19 cellular contexts compared by ENCODE assay signal in genomic region chr2:205816268-205816667, GRCh38.
DNase-seq lines count a peak whose midpoint lies in the region; ATAC-seq, FAIRE-seq and TF ChIP-seq lines count a peak whose summit lies in the region.
"Had no signal": no experiment of that assay in that cellular context is flagged by ENCODE, and none has a peak within 500 bp of the region (broad histone marks: within the 10 kb centered on the region; RNA-seq: fewer than 3 reads in every experiment).

No MANE protein-coding gene starts in this region.

- H3K4me3 ChIP-seq in mammary epithelial cell (replicated peaks in 1 of 3; ENCODE audit: insufficient read depth in 1 of 3, low read depth in 2 of 3, low read length in 3 of 3) = no peak overlapping the region
- H3K4me3 ChIP-seq in SK-N-SH (ENCODE audit: low read depth in 2 of 2, low read length in 1 of 2) = no peak overlapping the region
- H3K4me3 ChIP-seq in keratinocyte (ENCODE audit: control insufficient read depth in 2 of 3, extremely low read depth in 1 of 3, insufficient read depth in 2 of 3, low read depth in 1 of 3, low read length in 3 of 3) = no peak overlapping the region
- H3K4me3 ChIP-seq: A549, GM23248, HAP-1 had no signal

- H3K9me2 ChIP-seq in SK-N-SH = no peaks in the 10 kb centered on the region

- peaks cover 5% of the 10 kb centered on the region for H3K4me1 Mint-ChIP-seq in MCF 10A (ENCODE audit: insufficient read depth, unreplicated experiment)

- no peak overlapping the region for H3K4me2 ChIP-seq in mammary epithelial cell (ENCODE audit: insufficient read depth, low read depth, low read length)
- no peak overlapping the region for H3K4me2 ChIP-seq in SK-N-SH
- H3K4me2 ChIP-seq in keratinocyte (ENCODE audit: control insufficient read depth, extremely low read depth, insufficient read depth, low read depth, low read length) = no peak overlapping the region
- H3K4me2 ChIP-seq: A549 had no signal

- no peaks in the 10 kb centered on the region for H3K36me3 Mint-ChIP-seq in MCF 10A (ENCODE audit: insufficient read depth, unreplicated experiment)

- H3K79me2 ChIP-seq in mammary epithelial cell (ENCODE audit: insufficient read depth, low read length) = no peaks in the 10 kb centered on the region
- no peaks in the 10 kb centered on the region for H3K79me2 ChIP-seq in SK-N-SH (ENCODE audit: insufficient read depth)
- no peaks in the 10 kb centered on the region for H3K79me2 ChIP-seq in keratinocyte (ENCODE audit: control insufficient read depth, insufficient read depth, low read length)

- H4K20me1 ChIP-seq in mammary epithelial cell (ENCODE audit: insufficient read depth, low read length) = no peaks in the 10 kb centered on the region
- no peaks in the 10 kb centered on the region for H4K20me1 ChIP-seq in SK-N-SH (ENCODE audit: insufficient read depth)
- no peaks in the 10 kb centered on the region for H4K20me1 ChIP-seq in keratinocyte (ENCODE audit: control insufficient read depth, extremely low read depth, insufficient read depth, low read length)

- TF ChIP-seq EP300 in SK-N-SH (IDR thresholded peaks at IDR 0.05; ENCODE audit: borderline replicate concordance in 1 of 2, low read depth in 1 of 2, low read length in 1 of 2) = peak in 1 of 2 experiments; percentile 51; a peak in 1 of 4 replicates

- H3K4me1 ChIP-seq in mammary epithelial cell (ENCODE audit: insufficient read depth, low read length) = peaks cover 12% of the 10 kb centered on the region
- H3K4me1 ChIP-seq in SK-N-SH (ENCODE audit: control insufficient read depth in 1 of 2, insufficient read depth in 2 of 2, low read depth in 1 of 2, low read length in 1 of 2) = peaks cover 0 to 12% of the 10 kb centered on the region in 2 experiments; a peak in 2 of 4 replicates
- peaks cover 9% of the 10 kb centered on the region for H3K4me1 ChIP-seq in keratinocyte (ENCODE audit: control insufficient read depth, extremely low read depth, insufficient read depth, low read length)
- H3K4me1 ChIP-seq: A549, Caco-2, HAP-1 had no signal

- CTCF ChIA-PET in mammary epithelial cell (lab: Charles Lee; ENCODE audit: low non-redundant PET) = no interaction called here
- CTCF ChIA-PET in MCF 10A (lab: Yijun Ruan, JAX) = interaction anchor here (1.0 to 2.4 kb wide), 3 partner anchors 11 to 110 kb away, joined by 4 to 14 read pairs (median 6); no protein-coding TSS in a partner anchor
- CTCF ChIA-PET in SK-N-SH (lab: Yijun Ruan, JAX) = interaction anchor here (1.0 to 2.1 kb wide), 3 partner anchors 50 to 109 kb away, joined by 3 to 11 read pairs (median 4); no protein-coding TSS in a partner anchor
- CTCF ChIA-PET in GM10248 (lab: Yijun Ruan, JAX) = interaction anchor here (0.8 to 2.0 kb wide), 6 partner anchors 9 to 41 kb away, joined by 3 to 5 read pairs (median 4); no protein-coding TSS in a partner anchor

- dilution Hi-C loops in mammary epithelial cell (cut with HindIII; ENCODE audit: low sequenced_read_pairs) (no loop called here), keratinocyte (cut with MboI; ENCODE audit: extremely low pct_ligation_motif_present, low sequenced_read_pairs) (no loop called here)

- FAIRE-seq in keratinocyte (lab: Jason Lieb, UNC) = no peak
- FAIRE-seq: A549, D721Med had no signal

- H3K9me3 ChIP-seq in mammary epithelial cell (replicated peaks; ENCODE audit: insufficient read depth, low read length) = no peaks in the 10 kb centered on the region
- no peaks in the 10 kb centered on the region for H3K9me3 ChIP-seq in SK-N-SH
- H3K9me3 ChIP-seq in keratinocyte (ENCODE audit: control insufficient read depth, low read depth, low read length) = no peaks in the 10 kb centered on the region
- H3K9me3 ChIP-seq: A549, Caco-2 had no signal

- POLR2A ChIA-PET in MCF 10A (lab: Yijun Ruan, JAX) = no interaction called here
- POLR2A ChIA-PET in SK-N-SH (lab: Yijun Ruan, JAX) = interaction anchor here (0.6 to 1.2 kb wide), 2 partner anchors 41 to 86 kb away, joined by 3 to 4 read pairs; no protein-coding TSS in a partner anchor
- POLR2A ChIA-PET in GM10248 (lab: Yijun Ruan, JAX) = no interaction called here

- in situ Hi-C loops in mammary epithelial cell (cut with MboI; ENCODE audit: low sequenced_read_pairs in 2 of 2) = no loop called here

- no peaks in the 10 kb centered on the region for H3K9me3 Mint-ChIP-seq in MCF 10A (ENCODE audit: unreplicated experiment)
- H3K9me3 Mint-ChIP-seq: CD4-positive, alpha-beta T cell had no signal

- H3K9ac ChIP-seq in mammary epithelial cell (ENCODE audit: insufficient read depth, low read length) = no peak overlapping the region
- H3K9ac ChIP-seq in SK-N-SH = no peak overlapping the region
- no peak overlapping the region for H3K9ac ChIP-seq in keratinocyte (ENCODE audit: control insufficient read depth, extremely low read depth, insufficient read depth, low read length)
- H3K9ac ChIP-seq: GM23248 had no signal

- no peaks in the 10 kb centered on the region for H3K27me3 Mint-ChIP-seq in MCF 10A (ENCODE audit: insufficient read depth, unreplicated experiment)

- H3K27me3 ChIP-seq in mammary epithelial cell (ENCODE audit: insufficient read depth, low read length) (no peaks in the 10 kb centered on the region), SK-N-SH (ENCODE audit: insufficient read depth) (no peaks in the 10 kb centered on the region), keratinocyte (ENCODE audit: control insufficient read depth, extremely low read depth, insufficient read depth, low read length) (no peaks in the 10 kb centered on the region)

- no peak overlapping the region for H3K4me3 Mint-ChIP-seq in MCF 10A (ENCODE audit: unreplicated experiment)
- H3K4me3 Mint-ChIP-seq: CD4-positive, alpha-beta T cell had no signal

- no peak for DNase-seq in mammary epithelial cell
- no peak for DNase-seq in MCF 10A (ENCODE audit: unreplicated experiment)
- DNase-seq in SK-N-SH = peak; percentile 44
- DNase-seq in keratinocyte (ENCODE audit: low read depth, low spot score) = no peak
- no peak for DNase-seq in GM10248 (ENCODE audit: extremely low spot score)
- no peak for DNase-seq in DMS79 treated with DMSO at 0.1 percent for 48 hours (lab: John Stamatoyannopoulos, UW)
- DNase-seq: AML-193; Caco-2; CD4-positive, alpha-beta T cell; GDM1; GM23248 had no signal

- H3K9me1 ChIP-seq in keratinocyte (ENCODE audit: control insufficient read depth, extremely low read depth, insufficient read depth, low read length) = no peaks in the 10 kb centered on the region

- BruUV-seq in mammary epithelial cell (replicated peaks; lab: Mats Ljungman, UMichigan) = no TSS peak
- no TSS peak for BruUV-seq in MCF 10A (replicated peaks; lab: Mats Ljungman, UMichigan)

- intact Hi-C loops in mammary epithelial cell (cut with micrococcal nuclease) (no loop called here), MCF 10A (cut with micrococcal nuclease) (no loop called here)

- H3K36me3 ChIP-seq in mammary epithelial cell (ENCODE audit: insufficient read depth, low read length) = no peaks in the 10 kb centered on the region
- no peaks in the 10 kb centered on the region for H3K36me3 ChIP-seq in SK-N-SH (replicated peaks in 1 of 2; ENCODE audit: control insufficient read depth in 1 of 2, insufficient read depth in 2 of 2, low read length in 1 of 2)
- H3K36me3 ChIP-seq in keratinocyte (ENCODE audit: control insufficient read depth in 2 of 2, extremely low read depth in 1 of 2, insufficient read depth in 2 of 2, low read length in 2 of 2) = no peaks in the 10 kb centered on the region
- H3K36me3 ChIP-seq: HAP-1 had no signal

- H3K27ac Mint-ChIP-seq in MCF 10A (ENCODE audit: low read depth, unreplicated experiment) = no peak overlapping the region
- H3K27ac Mint-ChIP-seq: CD4-positive, alpha-beta T cell had no signal

- H3K27ac ChIP-seq in mammary epithelial cell (ENCODE audit: insufficient read depth, low read depth, low read length) = no peak overlapping the region
- no peak overlapping the region for H3K27ac ChIP-seq in SK-N-SH (ENCODE audit: low read depth in 2 of 2, low read length in 1 of 2)
- H3K27ac ChIP-seq in keratinocyte (ENCODE audit: control insufficient read depth, insufficient read depth, low read length) = no peak overlapping the region
- H3K27ac ChIP-seq: 22Rv1, A549, C4-2B, GM23248, HL-60 had no signal

- H2AFZ ChIP-seq in mammary epithelial cell (ENCODE audit: low read depth, low read length) = peak overlapping the region; percentile 64
- H2AFZ ChIP-seq in SK-N-SH (ENCODE audit: low read depth) = no peak overlapping the region
- H2AFZ ChIP-seq in keratinocyte (ENCODE audit: control insufficient read depth, low read length) = peak overlapping the region; percentile 8
- H2AFZ ChIP-seq: GM23248 had no signal

- no peak for ATAC-seq in GM21526 (IDR thresholded peaks at IDR 0.05; ENCODE audit: low FRiP score, unreplicated experiment)
- no peak for ATAC-seq in GM21390 (IDR thresholded peaks at IDR 0.05; ENCODE audit: unreplicated experiment)
- ATAC-seq: A549 had no signal

- no peak for TF ChIP-seq RAD21 in SK-N-SH (IDR thresholded peaks at IDR 0.05; ENCODE audit: low read length)

- TF ChIP-seq CTCF in mammary epithelial cell (conservative IDR thresholded peaks at IDR 0.05 in 1 of 2, IDR thresholded peaks at IDR 0.05 in 1 of 2; ENCODE audit: extremely low read depth in 1 of 2, insufficient read depth in 1 of 2, low read depth in 1 of 2, low read length in 2 of 2) = no peak
- TF ChIP-seq CTCF in MCF 10A (IDR thresholded peaks at IDR 0.05; ENCODE audit: unreplicated experiment) = no peak
- no peak for TF ChIP-seq CTCF in SK-N-SH (IDR thresholded peaks at IDR 0.05)
- TF ChIP-seq CTCF in keratinocyte (optimal IDR thresholded peaks at IDR 0.05 in 1 of 3, IDR thresholded peaks at IDR 0.05 in 1 of 3, conservative IDR thresholded peaks at IDR 0.05 in 1 of 3; ENCODE audit: extremely low read depth in 1 of 3, insufficient read depth in 2 of 3, low read length in 3 of 3) = no peak
- no peak for TF ChIP-seq CTCF in GM10248 (IDR thresholded peaks at IDR 0.05; ENCODE audit: control extremely low read depth, extremely low read depth, low read depth, missing control alignments)

- H3F3A ChIP-seq in SK-N-SH (replicated peaks; ENCODE audit: insufficient read depth) = no peaks in the 10 kb centered on the region

TF ChIP-seq in SK-N-SH, 30 proteins besides CTCF, POLR2A, EP300 and RAD21 (continues in another document):
- TF ChIP-seq JUND (IDR thresholded peaks at IDR 0.05) (no peak), GATA2 (CRISPR knock-in tag; IDR thresholded peaks at IDR 0.05) (peak; percentile 90), SMC3 (IDR thresholded peaks at IDR 0.05; ENCODE audit: low read depth, low read length) (no peak), FOXM1 (IDR thresholded peaks at IDR 0.05; ENCODE audit: low read depth) (no peak), MEF2A (IDR thresholded peaks at IDR 0.05; ENCODE audit: borderline replicate concordance, low read depth) (no peak), POLR2AphosphoS5 (IDR thresholded peaks at IDR 0.05; ENCODE audit: low read depth, low read length) (no peak), MXI1 (IDR thresholded peaks at IDR 0.05; ENCODE audit: low read depth, low read length) (no peak)
- TF ChIP-seq, protein P1, sequence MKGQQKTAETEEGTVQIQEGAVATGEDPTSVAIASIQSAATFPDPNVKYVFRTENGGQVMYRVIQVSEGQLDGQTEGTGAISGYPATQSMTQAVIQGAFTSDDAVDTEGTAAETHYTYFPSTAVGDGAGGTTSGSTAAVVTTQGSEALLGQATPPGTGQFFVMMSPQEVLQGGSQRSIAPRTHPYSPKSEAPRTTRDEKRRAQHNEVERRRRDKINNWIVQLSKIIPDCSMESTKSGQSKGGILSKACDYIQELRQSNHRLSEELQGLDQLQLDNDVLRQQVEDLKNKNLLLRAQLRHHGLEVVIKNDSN (IDR thresholded peaks at IDR 0.05; ENCODE audit: borderline replicate concordance, low read depth) = no peak
